Comparison of ENCODE assay signal across 8 cellular contexts in the genomic region with DNA sequence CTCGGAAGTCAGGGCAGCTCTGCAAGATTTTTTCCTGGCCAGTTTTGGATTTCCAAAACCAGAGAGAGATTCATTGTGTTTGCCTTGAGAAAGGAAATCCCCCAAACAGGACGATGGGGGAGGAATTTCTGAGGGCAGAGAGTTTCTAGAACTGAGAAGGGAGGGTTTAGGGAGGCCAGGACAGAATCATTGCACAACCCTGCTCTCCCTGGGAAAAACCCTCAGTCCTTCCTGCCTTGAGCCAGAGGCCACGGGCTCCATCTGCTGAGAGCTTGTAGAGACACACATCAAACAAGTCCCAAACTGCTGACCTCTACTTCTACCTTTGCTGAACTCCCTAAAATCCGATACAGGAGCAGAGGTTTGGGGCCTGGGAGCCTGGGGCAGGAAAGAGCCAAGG.
DNase-seq lines count a peak whose midpoint lies in the region; ATAC-seq and TF ChIP-seq lines count a peak whose summit lies in the region.

No MANE protein-coding gene starts in this region.

- 31% methylated on average over 4 of the region's 4 CpGs for WGBS in liver

- DNase-seq in NCI-H82 (lab: John Stamatoyannopoulos, UW) (peak; percentile 20), NCI-H82 treated with DMSO at 0.1 percent for 48 hours (lab: John Stamatoyannopoulos, UW; ENCODE audit: unreplicated experiment) (no peak), chondrocyte (ENCODE audit: low spot score) (no peak), uterus (peak; percentile 85 to 93), NCI-H2227 (lab: John Stamatoyannopoulos, UW; ENCODE audit: unreplicated experiment) (no peak)

- no peak overlapping the region for H3K9ac ChIP-seq in liver (ENCODE audit: low read depth in 1 of 2, low read length in 2 of 2)

- H3K27ac ChIP-seq in liver (ENCODE audit: low read depth in 1 of 2, low read length in 2 of 2) (no peak overlapping the region), uterus (peak overlapping the region; percentile 87 to 89)

- peaks cover 36% of the 10 kb centered on the region for H3K4me1 Mint-ChIP-seq in chondrocyte (ENCODE audit: low read depth)

- no peak overlapping the region for H3K4me3 Mint-ChIP-seq in chondrocyte (ENCODE audit: unreplicated experiment)

- intact Hi-C loops in uterus (cut with DNase I; ENCODE audit: low total_unique reads): loop anchor here (5.0 kb wide), 1 partner anchor 36 kb away; no protein-coding TSS in a partner anchor

- H3K4me1 ChIP-seq in liver (ENCODE audit: control insufficient read depth in 4 of 4, insufficient read depth in 4 of 4, low read length in 3 of 4) (no peaks in the 10 kb centered on the region), uterus (peaks cover 0 to 4% of the 10 kb centered on the region in 2 donors)

- H3K27ac Mint-ChIP-seq in chondrocyte (ENCODE audit: unreplicated experiment): peak overlapping the region; percentile 95

- H3K27me3 ChIP-seq in liver (ENCODE audit: control insufficient read depth in 4 of 4, insufficient read depth in 4 of 4, low read length in 3 of 4) (no peaks in the 10 kb centered on the region), uterus (no peaks in the 10 kb centered on the region)

- TF ChIP-seq POLR2A in uterus (IDR thresholded peaks at IDR 0.05): no peak

- no peaks in the 10 kb centered on the region for H3K36me3 Mint-ChIP-seq in chondrocyte (ENCODE audit: low read depth)

- no peaks in the 10 kb centered on the region for H3K27me3 Mint-ChIP-seq in chondrocyte (ENCODE audit: low read depth)

- H3K36me3 ChIP-seq in liver (ENCODE audit: control insufficient read depth in 4 of 4, insufficient read depth in 3 of 4, low read depth in 1 of 4, low read length in 3 of 4) (no peaks in the 10 kb centered on the region), uterus (no peaks in the 10 kb centered on the region)

- H3K4me3 ChIP-seq in liver (ENCODE audit: low read depth in 1 of 3, low read length in 3 of 3) (no peak overlapping the region), uterus (no peak overlapping the region)

- TF ChIP-seq CTCF in LNCAP (IDR thresholded peaks at IDR 0.05): peak; percentile 36; the same call in 1 of the 2 replicates
- peak; percentile 83 for TF ChIP-seq CTCF in chondrocyte (IDR thresholded peaks at IDR 0.05)
- peak; percentile 41 for TF ChIP-seq CTCF in liver (IDR thresholded peaks at IDR 0.05; ENCODE audit: low read depth, low read length, missing input control)
- peak; percentile 82 to 91 (median 82) for TF ChIP-seq CTCF in uterus (IDR thresholded peaks at IDR 0.05)

- no peak for ATAC-seq in GM19455 (IDR thresholded peaks at IDR 0.05; ENCODE audit: unreplicated experiment)

- no peaks in the 10 kb centered on the region for H3K9me3 Mint-ChIP-seq in chondrocyte (ENCODE audit: low read depth)

- no peaks in the 10 kb centered on the region for H3K9me3 ChIP-seq in liver (ENCODE audit: control insufficient read depth in 4 of 4, low read length in 3 of 4)
- H3K9me3 ChIP-seq in uterus: no peaks in the 10 kb centered on the region

- TF ChIP-seq RAD21 in liver (IDR thresholded peaks at IDR 0.05): peak; percentile 79 to 83

TF ChIP-seq in liver, 16 proteins besides CTCF, POLR2A, EP300 and RAD21:
- TF ChIP-seq, protein P1, sequence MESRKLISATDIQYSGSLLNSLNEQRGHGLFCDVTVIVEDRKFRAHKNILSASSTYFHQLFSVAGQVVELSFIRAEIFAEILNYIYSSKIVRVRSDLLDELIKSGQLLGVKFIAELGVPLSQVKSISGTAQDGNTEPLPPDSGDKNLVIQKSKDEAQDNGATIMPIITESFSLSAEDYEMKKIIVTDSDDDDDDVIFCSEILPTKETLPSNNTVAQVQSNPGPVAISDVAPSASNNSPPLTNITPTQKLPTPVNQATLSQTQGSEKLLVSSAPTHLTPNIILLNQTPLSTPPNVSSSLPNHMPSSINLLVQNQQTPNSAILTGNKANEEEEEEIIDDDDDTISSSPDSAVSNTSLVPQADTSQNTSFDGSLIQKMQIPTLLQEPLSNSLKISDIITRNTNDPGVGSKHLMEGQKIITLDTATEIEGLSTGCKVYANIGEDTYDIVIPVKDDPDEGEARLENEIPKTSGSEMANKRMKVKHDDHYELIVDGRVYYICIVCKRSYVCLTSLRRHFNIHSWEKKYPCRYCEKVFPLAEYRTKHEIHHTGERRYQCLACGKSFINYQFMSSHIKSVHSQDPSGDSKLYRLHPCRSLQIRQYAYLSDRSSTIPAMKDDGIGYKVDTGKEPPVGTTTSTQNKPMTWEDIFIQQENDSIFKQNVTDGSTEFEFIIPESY (IDR thresholded peaks at IDR 0.05): no peak
- TF ChIP-seq GABPA (IDR thresholded peaks at IDR 0.05 in 1 of 2, conservative IDR thresholded peaks at IDR 0.05 in 1 of 2) (no peak), RXRA (IDR thresholded peaks at IDR 0.05) (peak; percentile 25 to 28), HNF4A (conservative IDR thresholded peaks at IDR 0.05) (peak in 1 of 2 donors; percentile 7), SP1 (IDR thresholded peaks at IDR 0.05) (peak; percentile 6)
- TF ChIP-seq, protein P2, sequence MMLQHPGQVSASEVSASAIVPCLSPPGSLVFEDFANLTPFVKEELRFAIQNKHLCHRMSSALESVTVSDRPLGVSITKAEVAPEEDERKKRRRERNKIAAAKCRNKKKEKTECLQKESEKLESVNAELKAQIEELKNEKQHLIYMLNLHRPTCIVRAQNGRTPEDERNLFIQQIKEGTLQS (IDR thresholded peaks at IDR 0.05): no peak

Comparison
In these comparisons a context has a peak if more than half of its experiments do, and no peak if none do; other contexts are left out.
1. DNase-seq: peak in NCI-H82 (single experiment) and uterus (2 of 2); none in NCI-H82 treated with DMSO at 0.1 percent for 48 hours (single experiment), chondrocyte (single experiment) and NCI-H2227 (single experiment).
2. H3K27ac ChIP-seq: peak in uterus (2 of 2); none in liver (0 of 2).
3. Peak in every context shown above with its lines, with median percentiles within 50 percentile points of each other: CTCF ChIP-seq.